ENCODE assay signal across 8 cellular contexts in the genomic region with DNA sequence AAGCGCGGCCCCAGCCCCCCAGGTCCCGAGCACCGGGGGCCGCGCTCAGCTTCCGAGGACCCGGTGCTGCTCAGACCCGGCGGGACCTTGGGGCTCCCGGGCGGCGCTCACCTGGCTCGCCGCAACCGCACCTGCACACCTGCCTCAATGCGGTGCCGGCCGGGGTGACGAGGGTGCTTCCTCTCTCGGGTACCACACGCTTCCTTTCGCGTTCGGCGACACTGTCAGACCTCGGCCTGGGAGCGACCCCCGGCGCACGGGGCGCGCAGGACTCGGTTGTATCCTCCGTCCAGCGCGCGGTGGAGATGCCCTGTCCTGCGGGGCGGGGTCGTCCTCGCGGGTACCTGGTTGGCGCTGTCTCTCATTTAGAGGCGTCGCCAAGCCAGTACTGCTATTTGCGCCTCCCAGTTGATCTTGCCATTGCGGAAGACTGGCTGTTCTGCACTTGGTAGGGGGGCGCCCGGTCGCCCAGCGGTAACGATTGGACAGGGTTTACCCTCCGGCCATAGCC. TPM values are rescaled to one million over a fixed set of nuclear protein-coding genes. Genes with fewer than 3 reads are reported as not detected.
DNase-seq lines count a peak whose midpoint lies in the region; ATAC-seq, FAIRE-seq and TF ChIP-seq lines count a peak whose summit lies in the region.

No MANE protein-coding gene starts in this region.

- BruUV-seq in endothelial cell of umbilical vein (replicated peaks; lab: Mats Ljungman, UMichigan) = TSS peak; percentile 14

- H3K9me1 ChIP-seq in endothelial cell of umbilical vein (replicated peaks; ENCODE audit: control insufficient read depth, extremely low read depth, insufficient read depth, low read length) = no peaks in the 10 kb centered on the region

- DNase-seq in COR-L47 (lab: John Stamatoyannopoulos, UW) (peak; percentile 82), NCI-H1694 (lab: John Stamatoyannopoulos, UW) (peak; percentile 35), endothelial cell of umbilical vein (ENCODE audit: low read depth, low spot score) (peak; percentile 41), uterus (no peak), H54 (ENCODE audit: insufficient read length, low spot score) (no peak)
- DNase-seq in activated CD8-positive, alpha-beta memory T cell treated with anti-CD3 and anti-CD28 coated beads for 24 hours = peak; percentile 78

- dilution Hi-C loops in endothelial cell of umbilical vein (cut with MboI; ENCODE audit: extremely low pct_ligation_motif_present, low sequenced_read_pairs) = no loop called here

- H3K9me3 ChIP-seq in endothelial cell of umbilical vein (replicated peaks; ENCODE audit: control insufficient read depth, insufficient read depth, low read length) (no peaks in the 10 kb centered on the region), muscle layer of colon (ENCODE audit: low read length) (no peaks in the 10 kb centered on the region), uterus (no peaks in the 10 kb centered on the region)

- TF ChIP-seq CTCF in endothelial cell of umbilical vein (IDR thresholded peaks at IDR 0.05; ENCODE audit: extremely low read depth in 1 of 2, insufficient read depth in 1 of 2, low read depth in 1 of 2, low read length in 2 of 2) = no peak
- TF ChIP-seq CTCF in uterus (IDR thresholded peaks at IDR 0.05) = no peak

- peak overlapping the region; percentile 8 for H2AFZ ChIP-seq in endothelial cell of umbilical vein (ENCODE audit: low read depth, low read length)

- ATAC-seq in GM21825 (IDR thresholded peaks at IDR 0.05; ENCODE audit: unreplicated experiment) = peak; percentile 12

- H3K4me1 ChIP-seq in endothelial cell of umbilical vein (ENCODE audit: control insufficient read depth, extremely low read depth, insufficient read depth, low read length) = peaks cover 8% of the 10 kb centered on the region
- peaks cover 29% of the 10 kb centered on the region for H3K4me1 ChIP-seq in muscle layer of colon (ENCODE audit: insufficient read depth, low read length)
- H3K4me1 ChIP-seq in uterus = peaks cover 0 to 21% of the 10 kb centered on the region in 2 donors

- peak overlapping the region; percentile 32 for H3K4me2 ChIP-seq in endothelial cell of umbilical vein (ENCODE audit: insufficient read depth, low read length)

- TF ChIP-seq POLR2A in endothelial cell of umbilical vein (IDR thresholded peaks at IDR 0.05; ENCODE audit: low read depth, low read length) = no peak
- no peak for TF ChIP-seq POLR2A in uterus (IDR thresholded peaks at IDR 0.05)
- TF ChIP-seq POLR2A in H54 (IDR thresholded peaks at IDR 0.05; ENCODE audit: low read depth, low read length) = no peak

- intact Hi-C loops in endothelial cell of umbilical vein (cut with micrococcal nuclease) (no loop called here), uterus (cut with DNase I; ENCODE audit: low total_unique reads) (no loop called here)

- POLR2A ChIA-PET in endothelial cell of umbilical vein (lab: Charles Lee) = no interaction called here

- H4K20me1 ChIP-seq in endothelial cell of umbilical vein (replicated peaks; ENCODE audit: control insufficient read depth, extremely low read depth, insufficient read depth, low read length) = no peaks in the 10 kb centered on the region

- H3K27me3 ChIP-seq in endothelial cell of umbilical vein (ENCODE audit: control insufficient read depth in 2 of 2, insufficient read depth in 2 of 2, low read length in 2 of 2) (no peaks in the 10 kb centered on the region), muscle layer of colon (ENCODE audit: control insufficient read depth in 1 of 2, insufficient read depth in 2 of 2, low read length in 2 of 2) (no peaks in the 10 kb centered on the region), uterus (no peaks in the 10 kb centered on the region)

- CTCF ChIA-PET in endothelial cell of umbilical vein (lab: Charles Lee) = interaction anchor here (1.3 to 2.0 kb wide), 5 partner anchors 18 to 175 kb away, joined by 3 to 12 read pairs (median 4); no protein-coding TSS in a partner anchor

- H3K36me3 ChIP-seq in endothelial cell of umbilical vein (ENCODE audit: control insufficient read depth in 2 of 2, extremely low read depth in 1 of 2, insufficient read depth in 2 of 2, low read length in 2 of 2) (no peaks in the 10 kb centered on the region), muscle layer of colon (ENCODE audit: insufficient read depth, low read length) (no peaks in the 10 kb centered on the region), uterus (no peaks in the 10 kb centered on the region)

- peaks cover 5% of the 10 kb centered on the region for H3K79me2 ChIP-seq in endothelial cell of umbilical vein (ENCODE audit: control insufficient read depth, insufficient read depth, low read length)

- H3K27ac ChIP-seq in endothelial cell of umbilical vein (ENCODE audit: insufficient read depth, low read depth, low read length) = no peak overlapping the region
- H3K27ac ChIP-seq in muscle layer of colon (ENCODE audit: low read depth, low read length) = peak overlapping the region; percentile 72
- H3K27ac ChIP-seq in uterus = peak overlapping the region; percentile 72 to 80

- FAIRE-seq in endothelial cell of umbilical vein (lab: Jason Lieb, UNC) = no peak
- FAIRE-seq in H54 (lab: Jason Lieb, UNC) = no peak

- H3K4me3 ChIP-seq in endothelial cell of umbilical vein (replicated peaks in 1 of 3; ENCODE audit: insufficient read depth in 1 of 3, low read depth in 1 of 3, low read length in 3 of 3) (peak overlapping the region; percentile 3 to 61 (median 49)), muscle layer of colon (ENCODE audit: low read depth in 1 of 2, low read length in 2 of 2) (peak overlapping the region; percentile 71 to 73), uterus (peak overlapping the region; percentile 64 to 80)

- H3K9ac ChIP-seq in endothelial cell of umbilical vein (replicated peaks; ENCODE audit: extremely low read depth, insufficient read depth, low read length) (no peak overlapping the region), muscle layer of colon (ENCODE audit: low read length) (peak overlapping the region; percentile 33)

TF ChIP-seq in endothelial cell of umbilical vein, 7 proteins besides CTCF, POLR2A, EP300 and RAD21:
- TF ChIP-seq FOS (IDR thresholded peaks at IDR 0.05; ENCODE audit: borderline replicate concordance, insufficient read depth, low read length) = no peak
- TF ChIP-seq GATA2 (IDR thresholded peaks at IDR 0.05; ENCODE audit: insufficient read depth, insufficient read length, low read depth, low read length) = no peak
- no peak for TF ChIP-seq JUN (IDR thresholded peaks at IDR 0.05; ENCODE audit: borderline replicate concordance, insufficient read depth, insufficient read length, low read depth)
- TF ChIP-seq POLR2AphosphoS5 (IDR thresholded peaks at IDR 0.05; ENCODE audit: insufficient read depth, low read depth, low read length) = no peak
- TF ChIP-seq MYC (IDR thresholded peaks at IDR 0.05; ENCODE audit: low read depth, low read length) = no peak
- TF ChIP-seq EZH2 (IDR thresholded peaks at IDR 0.05; ENCODE audit: borderline replicate concordance, low read depth, low read length, severe bottlenecking) = no peak
- TF ChIP-seq, protein P1, sequence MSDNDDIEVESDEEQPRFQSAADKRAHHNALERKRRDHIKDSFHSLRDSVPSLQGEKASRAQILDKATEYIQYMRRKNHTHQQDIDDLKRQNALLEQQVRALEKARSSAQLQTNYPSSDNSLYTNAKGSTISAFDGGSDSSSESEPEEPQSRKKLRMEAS (IDR thresholded peaks at IDR 0.05; ENCODE audit: insufficient read depth, insufficient read length) = no peak

RNA-seq across cellular contexts. Expression of a gene that starts 0.7 kb away (rescaled TPM):
- total RNA-seq in endothelial cell of umbilical vein (80.1 and 86.3 TPM in 2 replicates), uterus (100 to 1,000 TPM in 1 of 4 donors, 10 to 100 TPM in 3; 37.1 to 116 (median 52.2) TPM)
- 52.6 and 52.7 TPM in 2 replicates for polyA plus RNA-seq in endothelial cell of umbilical vein
- 31.1 and 47.8 TPM in 2 replicates for polyA plus RNA-seq in endothelial cell of umbilical vein (2011; cell fraction: cytosol; rRNA removed)
- 192 and 247 TPM in 2 replicates for polyA plus RNA-seq in endothelial cell of umbilical vein (2011; cell fraction: nucleus; rRNA removed)
- 36.5 and 56.0 TPM in 2 replicates for polyA plus RNA-seq in endothelial cell of umbilical vein (2012)
- 36.0 and 66.4 TPM in 2 replicates for polyA minus RNA-seq in endothelial cell of umbilical vein
- polyA minus RNA-seq in endothelial cell of umbilical vein (2011; cell fraction: cytosol; rRNA and poly(A)+ RNA removed) = 14.6 TPM
- 53.1 and 93.3 TPM in 2 replicates for polyA minus RNA-seq in endothelial cell of umbilical vein (2011; cell fraction: nucleus; rRNA and poly(A)+ RNA removed)

RNA-seq across cellular contexts. Expression of a gene that starts 14.5 kb away (rescaled TPM):
- total RNA-seq in endothelial cell of umbilical vein (37.9 and 47.2 TPM in 2 replicates), uterus (10 to 100 TPM in 3 of 4 donors, 1 to 10 TPM in 1; 9.7 to 77.7 (median 61.3) TPM)
- polyA plus RNA-seq in endothelial cell of umbilical vein = 18.6 and 19.0 TPM in 2 replicates
- 9.4 and 13.0 TPM in 2 replicates for polyA plus RNA-seq in endothelial cell of umbilical vein (2011; cell fraction: cytosol; rRNA removed)
- polyA plus RNA-seq in endothelial cell of umbilical vein (2011; cell fraction: nucleus; rRNA removed) = 40.7 and 43.6 TPM in 2 replicates
- polyA plus RNA-seq in endothelial cell of umbilical vein (2012) = 14.4 and 15.7 TPM in 2 replicates
- polyA minus RNA-seq in endothelial cell of umbilical vein = 24.1 and 26.7 TPM in 2 replicates
- 14.3 TPM for polyA minus RNA-seq in endothelial cell of umbilical vein (2011; cell fraction: cytosol; rRNA and poly(A)+ RNA removed)
- 39.8 and 59.1 TPM in 2 replicates for polyA minus RNA-seq in endothelial cell of umbilical vein (2011; cell fraction: nucleus; rRNA and poly(A)+ RNA removed)

Comparison
In these comparisons a context has a peak if more than half of its experiments do, and no peak if none do; other contexts are left out.
1. DNase-seq: peak in COR-L47 (single experiment), NCI-H1694 (single experiment), activated CD8-positive, alpha-beta memory T cell treated with anti-CD3 and anti-CD28 coated beads for 24 hours (single experiment) and endothelial cell of umbilical vein (single experiment); none in uterus (0 of 2) and H54 (single experiment).
2. Peak in every context shown above with its lines, with median percentiles within 50 percentile points of each other: H3K4me3 ChIP-seq.